ENCODE assay signal across 14 cellular contexts in the genomic region with DNA sequence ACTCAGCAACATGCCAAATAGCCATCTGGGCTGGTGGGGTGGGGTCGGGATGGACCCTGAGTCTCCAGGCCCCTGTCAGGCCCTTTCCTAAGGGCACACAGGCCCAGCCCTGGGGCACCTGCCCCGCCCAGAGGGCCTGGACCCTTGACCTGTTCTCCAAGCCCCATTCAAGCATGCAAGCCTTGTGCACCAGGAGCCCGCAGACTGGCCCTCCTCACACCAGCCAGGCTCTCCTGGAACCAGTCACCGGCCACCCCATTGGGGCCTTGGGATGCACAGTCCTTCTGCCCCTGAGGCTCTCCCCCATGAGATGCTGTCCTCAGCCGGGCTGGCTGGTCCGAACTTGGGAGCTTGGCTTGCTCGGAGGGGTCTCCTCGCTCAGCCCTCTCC. TPM values are rescaled to one million over a fixed set of nuclear protein-coding genes. Genes with fewer than 3 reads are reported as not detected.
DNase-seq lines count a peak whose midpoint lies in the region; ATAC-seq and TF ChIP-seq lines count a peak whose summit lies in the region.
"Had no signal": no experiment of that assay in that cellular context is flagged by ENCODE, and none has a peak within 500 bp of the region (broad histone marks: within the 10 kb centered on the region; RNA-seq: fewer than 3 reads in every experiment).

No MANE protein-coding gene starts in this region.

- H3K4me1 Mint-ChIP-seq in brain, result peaks cover 95% of the 10 kb centered on the region

- H3K9me3 ChIP-seq in left ventricle myocardium inferior (replicated peaks) (no peaks in the 10 kb centered on the region), mesodermal cell (ENCODE audit: control insufficient read depth, low read length) (no peaks in the 10 kb centered on the region)

- peaks cover 0 to 3% (median 0%) of the 10 kb centered on the region in 5 experiments for H3K9me3 Mint-ChIP-seq in brain
- H3K9me3 Mint-ChIP-seq: CD8-positive, alpha-beta T cell; central memory CD8-positive, alpha-beta T cell; memory B cell; stimulated activated naive B cell treated with anti-CD40 and anti-IgM and Interleukin-4, amounts not matched to agents 10 μg/mL and 1 μg/mL and 100 μg/mL, for 72 hours had no signal

- H3K27me3 Mint-ChIP-seq in brain, result no peaks in the 10 kb centered on the region

- H3K4me1 ChIP-seq in left ventricle myocardium inferior (peaks cover 63% of the 10 kb centered on the region), mesodermal cell (ENCODE audit: control insufficient read depth, insufficient read depth, low read length, poor library complexity, severe bottlenecking) (peaks cover 8% of the 10 kb centered on the region)

- peak overlapping the region in 4 of 5 experiments; percentile 55 to 68 (median 64) for H3K4me3 Mint-ChIP-seq in brain
- H3K4me3 Mint-ChIP-seq: CD8-positive, alpha-beta T cell; central memory CD8-positive, alpha-beta T cell; stimulated activated naive B cell treated with anti-CD40 and anti-IgM and Interleukin-4, amounts not matched to agents 10 μg/mL and 1 μg/mL and 100 μg/mL, for 72 hours had no signal

- no peak for TF ChIP-seq CTCF in left ventricle myocardium inferior (IDR thresholded peaks at IDR 0.05; ENCODE audit: borderline replicate concordance)
- no peak for TF ChIP-seq CTCF in brain (conservative IDR thresholded peaks at IDR 0.05)

- no peak overlapping the region for H3K4me3 ChIP-seq in left ventricle myocardium inferior
- no peak overlapping the region for H3K4me3 ChIP-seq in mesodermal cell (ENCODE audit: extremely low read depth, insufficient read depth, low read length, poor library complexity, severe bottlenecking)

- WGBS in mesodermal cell (ENCODE audit: insufficient coverage in 2 of 2), 2 experiments, result 71 to 76% methylated on average over 8 of the region's 8 CpGs

- DNase-seq in left ventricle myocardium inferior, result no peak
- DNase-seq in Right ventricle myocardium superior, result no peak
- DNase-seq in NCI-H748 treated with DMSO at 0.1 percent for 48 hours (lab: John Stamatoyannopoulos, UW), result no peak
- DNase-seq in NOMO-1 treated with dmso at 0.1 percent for 144 hours (lab: John Stamatoyannopoulos, UW; ENCODE audit: unreplicated experiment), result no peak
- no peak for DNase-seq in NCI-H1092 treated with DMSO at 0.1 percent for 48 hours (lab: John Stamatoyannopoulos, UW)
- DNase-seq in Kasumi-1 (lab: John Stamatoyannopoulos, UW), result no peak
- DNase-seq: effector memory CD4-positive, alpha-beta T cell; stimulated activated naive B cell treated with anti-CD40 and anti-IgM and Interleukin-4, amounts not matched to agents 10 μg/mL and 1 μg/mL and 100 μg/mL, for 72 hours; trophoblast cell had no signal

- no peaks in the 10 kb centered on the region for H3K36me3 ChIP-seq in left ventricle myocardium inferior
- no peaks in the 10 kb centered on the region for H3K36me3 ChIP-seq in mesodermal cell (ENCODE audit: control insufficient read depth, insufficient read depth, low read length)

- peak overlapping the region; percentile 92 to 98 (median 97) for H3K27ac Mint-ChIP-seq in brain
- H3K27ac Mint-ChIP-seq: CD8-positive, alpha-beta T cell; memory B cell; stimulated activated naive B cell treated with anti-CD40 and anti-IgM and Interleukin-4, amounts not matched to agents 10 μg/mL and 1 μg/mL and 100 μg/mL, for 72 hours had no signal

- H3K27ac ChIP-seq in left ventricle myocardium inferior (replicated peaks), result peak overlapping the region; percentile 87
- H3K27ac ChIP-seq in mesodermal cell (ENCODE audit: low read depth, low read length, severe bottlenecking), result peak overlapping the region; percentile 23

- H3K27me3 ChIP-seq in left ventricle myocardium inferior (ENCODE audit: low read depth), result peaks cover 7% of the 10 kb centered on the region

- ATAC-seq in Right ventricle myocardium superior (ENCODE audit: poor library complexity), result no peak
- ATAC-seq: CD8-positive, alpha-beta T cell; stimulated activated naive B cell treated with anti-CD40 and anti-IgM and Interleukin-4, amounts not matched to agents 10 μg/mL and 1 μg/mL and 100 μg/mL, for 72 hours had no signal

- intact Hi-C loops in left ventricle myocardium inferior (cut with micrococcal nuclease), result no loop called here
- intact Hi-C loops in Right ventricle myocardium superior (cut with DNase I), result loop anchor here (10.0 kb wide), 1 partner anchor 71 kb away; no protein-coding TSS in a partner anchor

- H3K36me3 Mint-ChIP-seq in brain, result no peaks in the 10 kb centered on the region
- H3K36me3 Mint-ChIP-seq: CD8-positive, alpha-beta T cell; memory B cell; stimulated activated naive B cell treated with anti-CD40 and anti-IgM and Interleukin-4, amounts not matched to agents 10 μg/mL and 1 μg/mL and 100 μg/mL, for 72 hours had no signal

RNA-seq across cellular contexts. Expression of gene KLF13, which starts 20.6 kb away (rescaled TPM):
- 62.3 TPM for total RNA-seq in left ventricle myocardium inferior
- 65.7 TPM for total RNA-seq in Right ventricle myocardium superior
- 88.5 TPM for polyA plus RNA-seq in brain (ENCODE audit: insufficient read depth, low read depth, low replicate concordance)
- 45.0 TPM for polyA plus RNA-seq in mesodermal cell (2013, experiment 1 of 2)
- 49.5 TPM for polyA plus RNA-seq in mesodermal cell (2013, experiment 2 of 2)
